20 cellular contexts compared by ENCODE assay signal in the genomic region with DNA sequence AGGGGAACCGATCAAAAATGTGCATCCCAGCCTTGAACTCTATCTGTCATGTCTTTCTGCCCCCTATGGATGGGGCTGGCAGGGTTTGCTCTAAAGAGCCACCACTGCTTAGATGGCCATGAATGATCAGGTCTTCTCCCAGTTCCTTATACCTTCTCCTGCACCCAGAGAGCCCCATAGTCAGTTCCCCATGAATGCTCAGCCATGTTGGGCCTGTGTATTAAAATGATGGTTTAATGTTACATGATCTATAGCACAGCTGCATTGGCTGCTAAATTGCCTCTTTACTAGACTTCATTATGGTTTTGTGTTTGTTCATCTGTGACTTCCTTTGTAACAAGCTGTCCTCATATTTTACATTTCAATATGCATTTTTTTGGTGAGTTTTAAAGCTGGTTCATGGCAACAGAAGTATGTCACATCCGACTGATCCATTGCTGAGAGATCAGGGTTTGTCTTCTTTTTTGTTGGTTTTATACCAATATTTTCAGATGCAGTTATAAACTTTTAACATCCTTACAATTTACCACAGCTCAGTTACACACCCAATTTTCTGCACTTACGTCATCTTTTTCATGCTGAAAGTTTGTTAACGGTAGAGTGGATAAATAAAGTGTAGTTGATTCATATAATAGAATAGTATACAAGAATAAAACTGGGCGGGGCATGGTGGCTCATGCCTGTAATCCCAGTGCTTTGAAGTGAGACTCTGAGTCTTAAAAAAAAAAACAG. TPM values are rescaled to one million over a fixed set of nuclear protein-coding genes. Genes with fewer than 3 reads are reported as not detected.
DNase-seq lines count a peak whose midpoint lies in the region; ATAC-seq, FAIRE-seq and TF ChIP-seq lines count a peak whose summit lies in the region.
"Had no signal": no experiment of that assay in that cellular context is flagged by ENCODE, and none has a peak within 500 bp of the region (broad histone marks: within the 10 kb centered on the region; RNA-seq: fewer than 3 reads in every experiment).

No MANE protein-coding gene starts in this region.

- no peak for TF ChIP-seq CTCF in CD14-positive monocyte (IDR thresholded peaks at IDR 0.05)
- TF ChIP-seq CTCF in brain (conservative IDR thresholded peaks at IDR 0.05) = no peak

- H3K4me3 Mint-ChIP-seq in CD14-positive monocyte (peak overlapping the region in 1 of 2 donors; percentile 60), brain (peak overlapping the region in 1 of 5 experiments; percentile 33)
- H3K4me3 Mint-ChIP-seq: mesothelial cell of epicardium had no signal

- intact Hi-C loops in CD14-positive monocyte (cut with micrococcal nuclease) = loop anchor here in 1 of 2 donors (5.0 kb wide), 1 partner anchor 55 kb away; a partner anchor contains a TSS

- ATAC-seq in GM18907 (IDR thresholded peaks at IDR 0.05; ENCODE audit: unreplicated experiment) = no peak

- peaks cover 51% of the 10 kb centered on the region for H3K4me1 Mint-ChIP-seq in CD14-positive monocyte
- peaks cover 43% of the 10 kb centered on the region for H3K4me1 Mint-ChIP-seq in brain

- H3K9me3 Mint-ChIP-seq in CD14-positive monocyte (peaks cover 0 to 2% (median 0%) of the 10 kb centered on the region in 7 donors), brain (peaks cover 0 to 7% (median 0%) of the 10 kb centered on the region in 5 experiments)

- FAIRE-seq in HTR-8/SVneo (lab: Jason Lieb, UNC) = no peak

- peak overlapping the region; percentile 89 to 95 (median 93) for H3K27ac Mint-ChIP-seq in CD14-positive monocyte
- peak overlapping the region in 4 of 5 experiments; percentile 12 to 64 (median 40) for H3K27ac Mint-ChIP-seq in brain
- H3K27ac Mint-ChIP-seq: mesothelial cell of epicardium had no signal

- peaks cover 2% of the 10 kb centered on the region in 2 donors for H3K36me3 Mint-ChIP-seq in CD14-positive monocyte
- H3K36me3 Mint-ChIP-seq in brain = no peaks in the 10 kb centered on the region
- H3K36me3 Mint-ChIP-seq: mesothelial cell of epicardium had no signal

- H3K27me3 Mint-ChIP-seq in CD14-positive monocyte (ENCODE audit: low read depth in 3 of 3) (peaks cover 4 to 19% (median 5%) of the 10 kb centered on the region in 3 donors), brain (peaks cover 7% of the 10 kb centered on the region)

- DNase-seq in CD14-positive monocyte (ENCODE audit: low spot score) (no peak), GF-D8 (lab: John Stamatoyannopoulos, UW) (peak; percentile 73), NCI-H446 treated with DMSO at 0.1 percent for 48 hours (lab: John Stamatoyannopoulos, UW) (peak; percentile 46), HTR-8/SVneo (ENCODE audit: insufficient read length, low spot score) (no peak)
- no peak for DNase-seq in activated effector memory CD4-positive, alpha-beta T cell treated with Interleukin-2 at 50 U/mL for 16 hours
- no peak for DNase-seq in stimulated activated CD4-positive, alpha-beta T cell treated with anti-CD3 and anti-CD28 coated beads, Interleukin-4, amount 100 ng/mL, for 24 hours
- DNase-seq: activated CD4-positive, alpha-beta T cell treated with anti-CD3 and anti-CD28 coated beads for 1 hour; activated naive CD4-positive, alpha-beta T cell; BE2C; H7; heart right ventricle; islet precursor cell; NCI-H1105 treated with DMSO at 0.1 percent for 48 hours; nucleus accumbens; RPMI8226; stimulated activated CD4-positive, alpha-beta T cell treated with anti-CD3 and anti-CD28 coated beads, Interleukin-4, amount 100 ng/mL, for 1 hour; thyroid gland had no signal

RNA-seq across cellular contexts. Expression of a gene that starts 56.4 kb away (rescaled TPM):
- 10 to 100 TPM; 70.6 to 72.6 TPM for polyA plus RNA-seq in CD14-positive monocyte
- polyA plus RNA-seq in brain (ENCODE audit: insufficient read depth, low read depth, low replicate concordance) = 73.8 TPM

Comparison
In these comparisons a context has a peak if more than half of its experiments do, and no peak if none do; other contexts are left out.
1. DNase-seq: peak in GF-D8 (single experiment) and NCI-H446 treated with DMSO at 0.1 percent for 48 hours (single experiment); none in CD14-positive monocyte (single experiment), activated effector memory CD4-positive, alpha-beta T cell treated with Interleukin-2 at 50 U/mL for 16 hours (single experiment), HTR-8/SVneo (single experiment) and stimulated activated CD4-positive, alpha-beta T cell treated with anti-CD3 and anti-CD28 coated beads, Interleukin-4, amount 100 ng/mL, for 24 hours (single experiment).